ENCODE assay signal across 34 cellular contexts in the genomic region with DNA sequence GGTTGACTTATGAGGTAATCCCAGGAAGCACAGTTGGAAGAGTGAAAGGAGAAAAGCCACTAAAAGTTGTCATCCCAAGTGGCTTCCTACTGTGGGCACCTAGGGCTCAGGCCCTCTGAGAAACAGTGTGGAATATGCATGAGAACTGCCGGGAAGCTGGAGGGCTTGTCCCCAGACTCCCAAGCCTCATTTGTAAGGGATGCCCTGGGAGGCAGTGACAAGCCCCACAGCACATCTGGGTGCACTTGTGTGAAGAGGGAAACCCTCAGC.
DNase-seq lines count a peak whose midpoint lies in the region; ATAC-seq, FAIRE-seq and TF ChIP-seq lines count a peak whose summit lies in the region.
"Had no signal": no experiment of that assay in that cellular context is flagged by ENCODE, and none has a peak within 500 bp of the region (broad histone marks: within the 10 kb centered on the region; RNA-seq: fewer than 3 reads in every experiment).

No MANE protein-coding gene starts in this region.

- H3K4me3 ChIP-seq in HEK293 (ENCODE audit: low read depth, low read length) (no peak overlapping the region), H1 (ENCODE audit: extremely low read depth in 1 of 4, insufficient read depth in 2 of 4, low read depth in 3 of 4, low read length in 4 of 4) (no peak overlapping the region), Peyer's patch (no peak overlapping the region)
- H3K4me3 ChIP-seq: A549; BLaER1; BLaER1 treated with 17β-estradiol and CSF1 and Interleukin-3, amounts not matched to agents 10 nM and 100 nM had no signal

- H3K27ac ChIP-seq in HEK293 (ENCODE audit: extremely low read depth, low read depth, low read length) (no peak overlapping the region), H1 (ENCODE audit: low read depth, low read length) (no peak overlapping the region), Peyer's patch (no peak overlapping the region)
- H3K27ac ChIP-seq: 22Rv1; A549; BLaER1; BLaER1 treated with 17β-estradiol and CSF1 and Interleukin-3, amounts not matched to agents 10 nM and 100 nM; C4-2B had no signal

- no peak overlapping the region for H3K4ac ChIP-seq in H1 (replicated peaks; ENCODE audit: insufficient read length, low read depth, low read length)

- H4K20me1 ChIP-seq in H1 (replicated peaks in 1 of 2; ENCODE audit: control insufficient read depth in 1 of 2, insufficient read depth in 2 of 2, low read length in 2 of 2) = no peaks in the 10 kb centered on the region
- H4K20me1 ChIP-seq: BLaER1; BLaER1 treated with 17β-estradiol and CSF1 and Interleukin-3, amounts not matched to agents 10 nM and 100 nM had no signal

- H2BK15ac ChIP-seq in H1 (ENCODE audit: low read length) = no peak overlapping the region

- H3K79me2 ChIP-seq in H1 (ENCODE audit: control insufficient read depth in 1 of 2, insufficient read depth in 2 of 2, low read length in 2 of 2) = no peaks in the 10 kb centered on the region

- H3K9me3 ChIP-seq in HEK293 (ENCODE audit: control insufficient read depth, insufficient read depth, low read depth, low read length) (no peaks in the 10 kb centered on the region), H1 (ENCODE audit: insufficient read depth in 2 of 2, low read depth in 1 of 2, low read length in 1 of 2) (no peaks in the 10 kb centered on the region), Peyer's patch (no peaks in the 10 kb centered on the region)
- H3K9me3 ChIP-seq: A549; BE2C; BLaER1; BLaER1 treated with 17β-estradiol and CSF1 and Interleukin-3, amounts not matched to agents 10 nM and 100 nM; Caco-2 had no signal

- H2BK12ac ChIP-seq in H1 (ENCODE audit: low read depth, low read length) = peak overlapping the region; percentile 50; the same call in 1 of the 2 replicates

- H3K27me3 ChIP-seq in H1 (replicated peaks in 1 of 4; ENCODE audit: control insufficient read depth in 3 of 4, extremely low read depth in 1 of 4, insufficient read depth in 3 of 4, low read length in 3 of 4) (no peaks in the 10 kb centered on the region; a peak in 2 of 7 replicates), Peyer's patch (no peaks in the 10 kb centered on the region)
- H3K27me3 ChIP-seq: BLaER1; BLaER1 treated with 17β-estradiol and CSF1 and Interleukin-3, amounts not matched to agents 10 nM and 100 nM had no signal

- H3K79me1 ChIP-seq in H1 (ENCODE audit: low read depth, low read length) = no peaks in the 10 kb centered on the region

- CTCF ChIA-PET in HEK293 (lab: Yijun Ruan, JAX) = interaction anchor here (2.1 kb wide), 1 partner anchor 9 kb away, joined by 19 read pairs; no protein-coding TSS in a partner anchor
- CTCF ChIA-PET in H1 (lab: Charles Lee; ENCODE audit: partially characterized antibody) = interaction anchor here (1.0 to 15.3 kb wide), 10 partner anchors 8 to 176 kb away, joined by 3 to 199 read pairs (median 4); a partner anchor contains a TSS

- H3K36me3 ChIP-seq in HEK293 (ENCODE audit: control insufficient read depth in 2 of 2, insufficient read depth in 1 of 2, low read length in 2 of 2) (no peaks in the 10 kb centered on the region), H1 (ENCODE audit: control insufficient read depth in 2 of 4, insufficient read depth in 4 of 4, low read length in 3 of 4) (no peaks in the 10 kb centered on the region), Peyer's patch (no peaks in the 10 kb centered on the region)
- H3K36me3 ChIP-seq: BE2C; BLaER1; BLaER1 treated with 17β-estradiol and CSF1 and Interleukin-3, amounts not matched to agents 10 nM and 100 nM had no signal

- no peak overlapping the region for H2BK120ac ChIP-seq in H1 (replicated peaks; ENCODE audit: low read depth, low read length)

- no peak overlapping the region for H3K14ac ChIP-seq in H1 (ENCODE audit: insufficient read length)

- peaks cover 34% of the 10 kb centered on the region for H3K4me1 Mint-ChIP-seq in dendritic cell treated with granulocyte-macrophage colony-stimulating factor and Interleukin-4, amounts not matched to agents 40 ng/mL and 50 ng/mL, for 4 days (ENCODE audit: low read depth)
- H3K4me1 Mint-ChIP-seq: B cell; CD4-positive, alpha-beta memory T cell; CD8-positive, alpha-beta memory T cell had no signal

- peak overlapping the region; percentile 77 for H3K27ac Mint-ChIP-seq in dendritic cell treated with granulocyte-macrophage colony-stimulating factor and Interleukin-4, amounts not matched to agents 40 ng/mL and 50 ng/mL, for 4 days
- H3K27ac Mint-ChIP-seq: B cell; CD4-positive, alpha-beta T cell; CD8-positive, alpha-beta memory T cell; CD8-positive, alpha-beta T cell had no signal

- TF ChIP-seq EP300 in H1 (IDR thresholded peaks at IDR 0.05; ENCODE audit: borderline replicate concordance in 1 of 2, low read depth in 2 of 2, low read length in 2 of 2) = no peak

- 100% methylated on average over 1 of the region's 1 CpG; no CpG with 5 or more reads in 1 of the 2 experiments for whole genome bisulfite sequencing in H1 (ENCODE audit: extremely low coverage in 1 of 2, insufficient coverage in 1 of 2, insufficient read length in 1 of 2, insufficient replicate concordance in 2 of 2, low coverage in 1 of 2, low lambda C conversion rate in 2 of 2, missing lambda C conversion rate in 1 of 2), 2 experiments

- POLR2A ChIA-PET in HEK293 (lab: Yijun Ruan, JAX) (no interaction called here), H1 (lab: Charles Lee; ENCODE audit: partially characterized antibody) (interaction anchor here (0.6 to 1.2 kb wide), 2 partner anchors 12 to 47 kb away, joined by 3 to 4 read pairs; no protein-coding TSS in a partner anchor)

- no peak overlapping the region for H2AK5ac ChIP-seq in H1 (ENCODE audit: low read depth, low read length)

- no peak overlapping the region for H4K91ac ChIP-seq in H1 (replicated peaks; ENCODE audit: insufficient read length, low read length)

- no peaks in the 10 kb centered on the region for H3K9me3 Mint-ChIP-seq in dendritic cell treated with granulocyte-macrophage colony-stimulating factor and Interleukin-4, amounts not matched to agents 40 ng/mL and 50 ng/mL, for 4 days
- H3K9me3 Mint-ChIP-seq: CD4-positive, alpha-beta T cell; CD8-positive, alpha-beta memory T cell had no signal

- no peak overlapping the region for H3K4me2 ChIP-seq in H1 (ENCODE audit: insufficient read depth in 1 of 2, low read depth in 2 of 2, low read length in 2 of 2)
- H3K4me2 ChIP-seq: A549, BLaER1 had no signal

- no peak for TF ChIP-seq RAD21 in H1 (IDR thresholded peaks at IDR 0.05 in 1 of 2, conservative IDR thresholded peaks at IDR 0.05 in 1 of 2; ENCODE audit: low read depth in 2 of 2, low read length in 2 of 2)

- peaks cover 23% of the 10 kb centered on the region for H3K27me3 Mint-ChIP-seq in dendritic cell treated with granulocyte-macrophage colony-stimulating factor and Interleukin-4, amounts not matched to agents 40 ng/mL and 50 ng/mL, for 4 days

- no peak overlapping the region for H3K23ac ChIP-seq in H1 (ENCODE audit: insufficient read length)

- H3K9ac ChIP-seq in H1 (replicated peaks in 1 of 4; ENCODE audit: extremely low read depth in 1 of 4, low read depth in 3 of 4, low read length in 3 of 4) = no peak overlapping the region
- H3K9ac ChIP-seq: BLaER1; BLaER1 treated with 17β-estradiol and CSF1 and Interleukin-3, amounts not matched to agents 10 nM and 100 nM had no signal

- DNase-seq in NCI-H345 treated with DMSO at 0.1 percent for 48 hours (lab: John Stamatoyannopoulos, UW; ENCODE audit: unreplicated experiment) (peak; percentile 32), NCI-H345 (lab: John Stamatoyannopoulos, UW) (no peak), H1 (ENCODE audit: low read depth in 1 of 2, low spot score in 2 of 2) (no peak), Peyer's patch (no peak), DMS153 treated with DMSO at 0.1 percent for 48 hours (lab: John Stamatoyannopoulos, UW; ENCODE audit: unreplicated experiment) (no peak)
- DNase-seq: 8988T; ACHN; C1 segment of cervical spinal cord; Caco-2; Calu3; CD4-positive, alpha-beta memory T cell; CD4-positive, alpha-beta T cell; CD8-positive, alpha-beta memory T cell; CD8-positive, alpha-beta T cell; COR-L47; DMS 273 treated with DMSO at 0.1 percent for 48 hours; DMS153; DMS53; DND-41; EL had no signal

- TF ChIP-seq POLR2A in H1 (IDR thresholded peaks at IDR 0.05; ENCODE audit: control extremely low read depth in 1 of 2, low read depth in 2 of 2, low read length in 2 of 2) (no peak), Peyer's patch (IDR thresholded peaks at IDR 0.05) (no peak)

- H3K4me3 Mint-ChIP-seq in dendritic cell treated with granulocyte-macrophage colony-stimulating factor and Interleukin-4, amounts not matched to agents 40 ng/mL and 50 ng/mL, for 4 days = no peak overlapping the region
- H3K4me3 Mint-ChIP-seq: B cell; CD14-positive monocyte; CD4-positive, alpha-beta memory T cell; CD4-positive, alpha-beta T cell; CD4-positive, CD25-positive, alpha-beta regulatory T cell; CD8-positive, alpha-beta memory T cell; CD8-positive, alpha-beta T cell had no signal

- H3K4me1 ChIP-seq in HEK293 (ENCODE audit: control insufficient read depth, insufficient read depth, low read length) (no peaks in the 10 kb centered on the region), H1 (replicated peaks in 1 of 4; ENCODE audit: control insufficient read depth in 3 of 4, insufficient read depth in 4 of 4, low read length in 3 of 4) (peaks cover 0 to 17% (median 11%) of the 10 kb centered on the region in 4 experiments; a peak in 5 of 7 replicates), Peyer's patch (no peaks in the 10 kb centered on the region)
- H3K4me1 ChIP-seq: A549, BE2C, Caco-2 had no signal

- no peak overlapping the region for H2AFZ ChIP-seq in H1 (ENCODE audit: low read length)

- 0 out of 2 replicates have a peak overlapping the region, but pooled peaks have one; percentile 10 for H2BK5ac ChIP-seq in H1 (ENCODE audit: low read depth, low read length)

- H3K56ac ChIP-seq in H1 (replicated peaks; ENCODE audit: insufficient read length, low read depth, low read length) = no peak overlapping the region

- no peak overlapping the region for H4K8ac ChIP-seq in H1 (ENCODE audit: extremely low read depth, insufficient read depth, low read length)

- peak overlapping the region; percentile 64 for H2BK20ac ChIP-seq in H1 (ENCODE audit: low read length)

- TF ChIP-seq CTCF in HEK293 (tag by site-specific recombination; IDR thresholded peaks at IDR 0.05) = no peak
- no peak for TF ChIP-seq CTCF in H1 (IDR thresholded peaks at IDR 0.05; ENCODE audit: control extremely low read depth in 1 of 3, insufficient read depth in 1 of 3, low read depth in 1 of 3, low read length in 3 of 3)
- no peak for TF ChIP-seq CTCF in Peyer's patch (IDR thresholded peaks at IDR 0.05)

- H3K23me2 ChIP-seq in H1 (ENCODE audit: low read depth, low read length) = no peaks in the 10 kb centered on the region

- FAIRE-seq in H1 (lab: Jason Lieb, UNC) = no peak
- FAIRE-seq: A204.1, A549, D721Med had no signal

- no peaks in the 10 kb centered on the region for H3K36me3 Mint-ChIP-seq in dendritic cell treated with granulocyte-macrophage colony-stimulating factor and Interleukin-4, amounts not matched to agents 40 ng/mL and 50 ng/mL, for 4 days (ENCODE audit: low read depth)
- H3K36me3 Mint-ChIP-seq: CD14-positive monocyte; CD4-positive, alpha-beta memory T cell; CD4-positive, CD25-positive, alpha-beta regulatory T cell; CD8-positive, alpha-beta T cell had no signal

- ATAC-seq in HG03460 (IDR thresholded peaks at IDR 0.05; ENCODE audit: unreplicated experiment) = no peak
- ATAC-seq: A549; CD8-positive, alpha-beta T cell had no signal

- no peak overlapping the region for H4K5ac ChIP-seq in H1 (ENCODE audit: insufficient read length, low read depth, low read length)

- intact Hi-C loops in dendritic cell treated with granulocyte-macrophage colony-stimulating factor and Interleukin-4, amounts not matched to agents 40 ng/mL and 50 ng/mL, for 4 days (cut with micrococcal nuclease) = no loop called here

- no peak overlapping the region for H3K18ac ChIP-seq in H1 (ENCODE audit: extremely low read depth, low read length)
